Comparison of ENCODE assay signal across 9 cellular contexts in the genomic region with DNA sequence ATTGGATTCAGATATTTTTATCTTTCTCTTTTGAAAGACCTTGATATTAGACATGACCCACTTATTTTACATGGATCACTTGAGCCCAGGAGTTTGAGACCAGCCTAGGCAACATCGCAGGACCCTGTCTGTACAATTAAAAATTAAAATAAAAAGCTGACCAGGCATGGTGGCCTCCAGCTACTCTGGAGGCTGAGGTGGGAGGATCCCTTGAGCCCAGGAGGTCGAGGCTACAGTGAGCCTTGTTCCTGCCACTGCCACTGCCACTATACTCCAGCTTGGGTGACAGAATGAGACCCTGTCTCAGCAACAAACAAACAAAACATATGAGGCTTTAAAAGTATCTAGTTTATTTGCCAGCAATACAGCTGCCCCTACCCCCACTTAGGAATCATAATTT. TPM values are rescaled to one million over a fixed set of nuclear protein-coding genes. Genes with fewer than 3 reads are reported as not detected.
DNase-seq lines count a peak whose midpoint lies in the region; ATAC-seq, FAIRE-seq and TF ChIP-seq lines count a peak whose summit lies in the region.
"Had no signal": no experiment of that assay in that cellular context is flagged by ENCODE, and none has a peak within 500 bp of the region (broad histone marks: within the 10 kb centered on the region; RNA-seq: fewer than 3 reads in every experiment).

No MANE protein-coding gene starts in this region.

- no peak for TF ChIP-seq EP300 in A549 (IDR thresholded peaks at IDR 0.05)

- H3K27ac Mint-ChIP-seq in HFFc6: peak overlapping the region; percentile 93

- H3K27ac ChIP-seq in A549 (peak overlapping the region; percentile 87 to 95; a peak in 3 of 6 replicates), brain microvascular endothelial cell (peak overlapping the region; percentile 69)

- no peak for TF ChIP-seq RAD21 in A549 (conservative IDR thresholded peaks at IDR 0.05 in 1 of 2, IDR thresholded peaks at IDR 0.05 in 1 of 2)

- no peak for FAIRE-seq in A549 (lab: Jason Lieb, UNC)

- peak overlapping the region; percentile 99 for H3K9ac ChIP-seq in mucosa of stomach (ENCODE audit: low read length)

- DNase-seq in A549 (ENCODE audit: low read depth in 1 of 2, low spot score in 1 of 2) (no peak), HFFc6 (no peak), brain microvascular endothelial cell (no peak), NCI-H1105 treated with DMSO at 0.1 percent for 48 hours (lab: John Stamatoyannopoulos, UW) (no peak), cerebellar nuclear complex (lab: John Stamatoyannopoulos, UW) (no peak), NCI-H748 (lab: John Stamatoyannopoulos, UW; ENCODE audit: unreplicated experiment) (no peak)
- DNase-seq in central memory CD4-positive, alpha-beta T cell: no peak
- DNase-seq: activated CD4-positive, alpha-beta T cell treated with anti-CD3 and anti-CD28 coated beads for 48 hours had no signal

- no peak for TF ChIP-seq POLR2A in A549 (IDR thresholded peaks at IDR 0.05; ENCODE audit: low read length)

- H3K9me3 ChIP-seq in A549 (no peaks in the 10 kb centered on the region), mucosa of stomach (ENCODE audit: control insufficient read depth, low read length) (no peaks in the 10 kb centered on the region)

- H3K4me1 ChIP-seq in A549 (peaks cover 42% of the 10 kb centered on the region), mucosa of stomach (ENCODE audit: control insufficient read depth, insufficient read depth, low read length) (peaks cover 3% of the 10 kb centered on the region)

- TF ChIP-seq CTCF in A549 (IDR thresholded peaks at IDR 0.05) (no peak), HFFc6 (IDR thresholded peaks at IDR 0.05) (no peak), brain microvascular endothelial cell (IDR thresholded peaks at IDR 0.05; ENCODE audit: low read depth, low read length, missing control alignments) (no peak)

- H3K36me3 ChIP-seq in brain microvascular endothelial cell (replicated peaks) (peaks cover 3% of the 10 kb centered on the region), mucosa of stomach (ENCODE audit: control insufficient read depth, insufficient read depth, low read length) (no peaks in the 10 kb centered on the region)

- H3K4me1 Mint-ChIP-seq in HFFc6 (ENCODE audit: low read depth): peaks cover 51% of the 10 kb centered on the region

- H3K4me3 ChIP-seq in A549: peak overlapping the region; percentile 65
- peak overlapping the region; percentile 98 for H3K4me3 ChIP-seq in brain microvascular endothelial cell (ENCODE audit: low read depth, low read length)
- H3K4me3 ChIP-seq in mucosa of stomach (ENCODE audit: low read length): no peak overlapping the region

- POLR2A ChIA-PET in A549 (lab: Yijun Ruan, JAX): interaction anchor here (2.0 kb wide), 1 partner anchor 136 kb away, joined by 15 read pairs; no protein-coding TSS in a partner anchor

- H3K4me2 ChIP-seq in A549: peak overlapping the region; percentile 83

- H3K27me3 ChIP-seq in brain microvascular endothelial cell (replicated peaks): no peaks in the 10 kb centered on the region
- H3K27me3 ChIP-seq in mucosa of stomach (ENCODE audit: control insufficient read depth, insufficient read depth, low read length): no peaks in the 10 kb centered on the region

- H3K4me3 Mint-ChIP-seq in HFFc6: peak overlapping the region; percentile 97

- no peaks in the 10 kb centered on the region; the same call in 1 of the 2 replicates for H3K27me3 Mint-ChIP-seq in HFFc6 (ENCODE audit: insufficient read depth)

- in situ Hi-C loops in brain microvascular endothelial cell (cut with HindIII; ENCODE audit: low pct_ligation_motif_present, low sequenced_read_pairs): no loop called here

- WGBS in A549 (ENCODE audit: missing lambda C conversion rate): 66% methylated on average over 2 of the region's 2 CpGs

- peaks cover 12% of the 10 kb centered on the region for H3K36me3 Mint-ChIP-seq in HFFc6 (ENCODE audit: low read depth)

- ATAC-seq in A549: no peak

- H3K9me3 Mint-ChIP-seq in HFFc6: no peaks in the 10 kb centered on the region

- CTCF ChIA-PET in A549 (lab: Yijun Ruan, JAX): interaction anchor here (0.6 to 3.7 kb wide), 9 partner anchors 8 to 298 kb away, joined by 3 to 40 read pairs (median 7); a partner anchor contains a TSS

TF ChIP-seq in A549, 52 proteins besides CTCF, POLR2A, EP300 and RAD21:
- TF ChIP-seq MAFK (IDR thresholded peaks at IDR 0.05; ENCODE audit: partially characterized antibody) (no peak), HDAC2 (IDR thresholded peaks at IDR 0.05) (no peak), MYC (IDR thresholded peaks at IDR 0.05; ENCODE audit: borderline replicate concordance, low read length) (no peak), ZNF302 (CRISPR knock-in tag; IDR thresholded peaks at IDR 0.05) (no peak), CEBPB (IDR thresholded peaks at IDR 0.05) (no peak), TP53 (CRISPR knock-in tag; IDR thresholded peaks at IDR 0.05) (no peak), ZSCAN20 (CRISPR knock-in tag; IDR thresholded peaks at IDR 0.05) (no peak), CHD2 (IDR thresholded peaks at IDR 0.05; ENCODE audit: low read length, partially characterized antibody) (no peak), SREBF2 (IDR thresholded peaks at IDR 0.05) (no peak), CBX2 (IDR thresholded peaks at IDR 0.05; ENCODE audit: borderline replicate concordance, low read depth) (no peak), NFE2L2 (conservative IDR thresholded peaks at IDR 0.05; ENCODE audit: low read length) (no peak), HEYL (CRISPR knock-in tag; IDR thresholded peaks at IDR 0.05) (no peak), KDM5A (IDR thresholded peaks at IDR 0.05) (no peak), JUN (IDR thresholded peaks at IDR 0.05) (no peak)

RNA-seq across cellular contexts. Expression of a gene that starts 1.6 kb away (rescaled TPM):
- 84.1 and 93.3 TPM in 2 replicates for polyA plus RNA-seq in A549 (2011; rRNA removed)
- polyA plus RNA-seq in A549 (2012; cell fraction: cytosol; rRNA removed): 58.8 and 67.3 TPM in 2 replicates
- 21.4 and 28.4 TPM in 2 replicates for polyA plus RNA-seq in A549 (2012; cell fraction: nucleus; rRNA removed)
- 147 to 156 TPM (median 149 TPM) in 3 replicates for polyA plus RNA-seq in A549 (2017; fragmentation: RNase III; extraction: RNeasy Plus Mini Kit Qiagen cat#74134 plus additional on column Dnase treatment)
- 12.2 and 17.1 TPM in 2 replicates for polyA minus RNA-seq in A549 (2011; rRNA and poly(A)+ RNA removed)
- 100 to 1,000 TPM; 135 to 170 (median 139) TPM for total RNA-seq in HFFc6 (2021; fragmentation: NEBNext Ultra II Directional; extraction: Animal tissue kit (Norgen Biotek cat#: 25700))

RNA-seq across cellular contexts. Expression of a gene that starts 23.5 kb away (rescaled TPM):
- polyA plus RNA-seq in A549 (2011; rRNA removed) (not detected in 2 replicates), A549 (2017; fragmentation: RNase III; extraction: RNeasy Plus Mini Kit Qiagen cat#74134 plus additional on column Dnase treatment) (0.03 TPM in 1 of 3 replicates, not detected in the others)
- not detected in 2 replicates for polyA plus RNA-seq in A549 (2012; cell fraction: cytosol; rRNA removed)
- 0.02 TPM in 1 of 2 replicates, not detected in the other for polyA plus RNA-seq in A549 (2012; cell fraction: nucleus; rRNA removed)
- not detected in 2 replicates for polyA minus RNA-seq in A549 (2011; rRNA and poly(A)+ RNA removed)
- not detected for total RNA-seq in HFFc6 (2021; fragmentation: NEBNext Ultra II Directional; extraction: Animal tissue kit (Norgen Biotek cat#: 25700))
